8 cellular contexts compared by ENCODE assay signal in genomic region chr3:111978833-111979688, GRCh38. TPM values are rescaled to one million over a fixed set of nuclear protein-coding genes. Genes with fewer than 3 reads are reported as not detected.
DNase-seq lines count a peak whose midpoint lies in the region; ATAC-seq and TF ChIP-seq lines count a peak whose summit lies in the region.

Gene ABHD10 (plus strand): TSS chr3:111979026. CDS start chr3:111979062, 36 bp downstream.

- H2AFZ ChIP-seq in trophoblast cell (ENCODE audit: insufficient read depth, low read length, poor library complexity): peak within 1 kb of the TSS; percentile 92

- peak within 1 kb of the TSS; percentile 93 for H3K9ac ChIP-seq in trophoblast cell (ENCODE audit: low read length)

- peaks cover 2% of the 10 kb centered on the region for H3K79me2 ChIP-seq in trophoblast cell (ENCODE audit: control insufficient read depth, insufficient read depth, low read length, poor library complexity)

- no peak within 1 kb of the TSS for H3K23ac ChIP-seq in trophoblast cell (ENCODE audit: low read length)

- no peaks in the 10 kb centered on the region for H3K9me3 ChIP-seq in trophoblast cell (ENCODE audit: insufficient read depth, low read depth, low read length)
- H3K9me3 ChIP-seq in transverse colon: no peaks in the 10 kb centered on the region

- H3K27ac Mint-ChIP-seq in activated naive CD8-positive, alpha-beta T cell treated with anti-CD3 and anti-CD28 coated beads, Interleukin-2, amount 50 U/mL, for 24 hours: peak within 1 kb of the TSS; percentile 86

- H3K9me3 Mint-ChIP-seq in activated naive CD8-positive, alpha-beta T cell treated with anti-CD3 and anti-CD28 coated beads, Interleukin-2, amount 50 U/mL, for 24 hours: no peaks in the 10 kb centered on the region

- peak; percentile 95 for DNase-seq in NCI-H1105 treated with DMSO at 0.1 percent for 48 hours (lab: John Stamatoyannopoulos, UW)
- peak; percentile 97 for DNase-seq in SW480 (ENCODE audit: low spot score)
- DNase-seq in activated naive CD8-positive, alpha-beta T cell treated with anti-CD3 and anti-CD28 coated beads, Interleukin-2, amount 50 U/mL, for 24 hours: peak; percentile 97
- DNase-seq in cardiac septum (ENCODE audit: low spot score): peak; percentile 98
- peak; percentile 99 to 100 for DNase-seq in trophoblast cell
- DNase-seq in transverse colon: peak; percentile 97

- in situ Hi-C loops in transverse colon (cut with MboI; ENCODE audit: low pct_ligation_motif_present in 1 of 4, low pct_unique_long_range_greater_than_20kb in 1 of 4, low sequenced_read_pairs in 3 of 4): loop anchor here in 1 of 4 donors (10.0 kb wide), 1 partner anchor 264 kb away; no protein-coding TSS in a partner anchor

- H4K91ac ChIP-seq in trophoblast cell (ENCODE audit: low read depth, low read length): peak within 1 kb of the TSS; percentile 93

- H3K4me1 Mint-ChIP-seq in activated naive CD8-positive, alpha-beta T cell treated with anti-CD3 and anti-CD28 coated beads, Interleukin-2, amount 50 U/mL, for 24 hours: peaks cover 44% of the 10 kb centered on the region

- peak within 1 kb of the TSS; percentile 82 for H2BK120ac ChIP-seq in trophoblast cell (ENCODE audit: insufficient read depth, low read length, poor library complexity)

- H3K36me3 Mint-ChIP-seq in activated naive CD8-positive, alpha-beta T cell treated with anti-CD3 and anti-CD28 coated beads, Interleukin-2, amount 50 U/mL, for 24 hours (ENCODE audit: low read depth): peaks cover 18% of the 10 kb centered on the region

- peak within 1 kb of the TSS; percentile 66 for H2BK5ac ChIP-seq in trophoblast cell (ENCODE audit: low read depth, low read length, poor library complexity)

- H2AK5ac ChIP-seq in trophoblast cell (ENCODE audit: low read length): no peak within 1 kb of the TSS

- H3K14ac ChIP-seq in trophoblast cell (ENCODE audit: low read length): peak within 1 kb of the TSS; percentile 95

- H3K4ac ChIP-seq in trophoblast cell (ENCODE audit: low read depth, low read length): peak within 1 kb of the TSS; percentile 87

- H3K4me1 ChIP-seq in trophoblast cell (ENCODE audit: control insufficient read depth in 1 of 2, insufficient read depth in 2 of 2, low read length in 2 of 2) (no peaks in the 10 kb centered on the region), transverse colon (peaks cover 0 to 32% (median 15%) of the 10 kb centered on the region in 4 donors)

- peak; percentile 96 for TF ChIP-seq POLR2A in GM10847 (IDR thresholded peaks at IDR 0.05; ENCODE audit: extremely low read depth, insufficient read length)
- peak; percentile 91 for TF ChIP-seq POLR2A in transverse colon (IDR thresholded peaks at IDR 0.05)

- TF ChIP-seq CTCF in transverse colon (IDR thresholded peaks at IDR 0.05): no peak

- peak; percentile 98 for ATAC-seq in HG02642 (IDR thresholded peaks at IDR 0.05; ENCODE audit: poor library complexity, unreplicated experiment)
- peak; percentile 96 for ATAC-seq in activated naive CD8-positive, alpha-beta T cell treated with anti-CD3 and anti-CD28 coated beads, Interleukin-2, amount 50 U/mL, for 24 hours

- no peak within 1 kb of the TSS for H2BK12ac ChIP-seq in trophoblast cell (ENCODE audit: low read length)

- no CpG with 5 or more reads among the region's 50 CpGs for WGBS in trophoblast cell (ENCODE audit: extremely low coverage, insufficient coverage, insufficient read length)
- WGBS in transverse colon (ENCODE audit: low coverage in 1 of 2), 2 donors: 0 to 1% methylated on average over 2 to 38 of the region's 50 CpGs

- H3K4me3 ChIP-seq in trophoblast cell (ENCODE audit: low read depth, low read length) (peak within 1 kb of the TSS; percentile 99), transverse colon (peak within 1 kb of the TSS; percentile 69 to 90 (median 79))

- H3K4me3 Mint-ChIP-seq in activated naive CD8-positive, alpha-beta T cell treated with anti-CD3 and anti-CD28 coated beads, Interleukin-2, amount 50 U/mL, for 24 hours: peak within 1 kb of the TSS; percentile 89

- H3K36me3 ChIP-seq in trophoblast cell (ENCODE audit: control insufficient read depth in 1 of 2, insufficient read depth in 2 of 2, low read length in 2 of 2) (peaks cover 2% of the 10 kb centered on the region in 2 experiments), transverse colon (no peaks in the 10 kb centered on the region)

- H3K27me3 Mint-ChIP-seq in activated naive CD8-positive, alpha-beta T cell treated with anti-CD3 and anti-CD28 coated beads, Interleukin-2, amount 50 U/mL, for 24 hours: no peaks in the 10 kb centered on the region

- no peak within 1 kb of the TSS for H3K27ac ChIP-seq in trophoblast cell (ENCODE audit: low read depth, low read length)
- peak within 1 kb of the TSS; percentile 89 to 93 (median 92) for H3K27ac ChIP-seq in transverse colon

- peak within 1 kb of the TSS; percentile 94 for H4K8ac ChIP-seq in trophoblast cell (ENCODE audit: low read depth, low read length)

- peak within 1 kb of the TSS; percentile 83 for H3K4me2 ChIP-seq in trophoblast cell (ENCODE audit: low read length)

- H3K18ac ChIP-seq in trophoblast cell (ENCODE audit: low read length): peak within 1 kb of the TSS; percentile 98

- intact Hi-C loops in cardiac septum (cut with DNase I) (no loop called here), transverse colon (cut with DNase I; ENCODE audit: low total_unique reads) (no loop called here)

- H3K79me1 ChIP-seq in trophoblast cell (ENCODE audit: low read length): peaks cover 4% of the 10 kb centered on the region

- TF ChIP-seq EP300 in transverse colon (IDR thresholded peaks at IDR 0.05; ENCODE audit: low read depth): no peak

- H3K27me3 ChIP-seq in trophoblast cell (ENCODE audit: insufficient read depth, low read length) (no peaks in the 10 kb centered on the region), transverse colon (no peaks in the 10 kb centered on the region)

- H4K12ac ChIP-seq in trophoblast cell (ENCODE audit: low read depth, low read length): peak within 1 kb of the TSS; percentile 76

RNA-seq across cellular contexts. Expression of gene ABHD10, which starts in this region (rescaled TPM):
- total RNA-seq in cardiac septum (34.6 TPM), transverse colon (10 to 100 TPM in 2 of 4 donors, 1 to 10 TPM in 2; 2.2 to 23.3 (median 9.3) TPM)
- 10.6 and 11.7 TPM in 2 replicates for polyA plus RNA-seq in trophoblast cell (2013)
